Comparison of ENCODE assay signal across 21 cellular contexts in the genomic region with DNA sequence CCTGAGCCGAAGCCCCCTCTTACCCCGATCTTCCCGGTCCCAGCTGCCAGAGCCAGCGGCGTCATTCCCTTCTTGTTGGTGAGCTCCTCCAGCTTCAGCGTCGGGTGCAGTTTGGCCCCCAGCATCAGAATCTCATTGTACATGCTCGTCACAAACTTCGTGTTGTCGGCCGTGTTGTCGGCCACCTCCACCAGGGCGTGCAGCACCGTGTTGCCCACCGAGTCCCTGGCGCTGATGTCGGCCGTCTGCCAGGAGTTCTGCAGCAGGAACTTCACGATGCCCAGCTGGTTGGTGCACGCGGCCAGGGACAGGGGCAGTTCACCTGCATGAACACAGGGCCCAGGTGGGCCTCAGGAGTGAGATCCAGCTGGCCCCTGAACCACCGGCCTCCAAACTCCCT.
"Had no signal": no experiment of that assay in that cellular context is flagged by ENCODE, and none has a peak within 500 bp of the region (broad histone marks: within the 10 kb centered on the region; RNA-seq: fewer than 3 reads in every experiment).

No MANE protein-coding gene starts in this region.

- ATAC-seq: effector memory CD8-positive, alpha-beta T cell; left lobe of liver; mucosa of descending colon; psoas muscle; right cardiac atrium; stimulated activated effector memory CD8-positive, alpha-beta T cell treated with anti-CD3 and anti-CD28 coated beads, Interleukin-12 subunit alpha, Interleukin-12 subunit beta, amount 100 ng/mL, for 72 hours had no signal

- H3K27ac ChIP-seq: psoas muscle, sigmoid colon, stomach, thyroid gland, vagina had no signal

- H3K4me3 ChIP-seq: lung, mucosa of descending colon, psoas muscle, sigmoid colon, stomach, thyroid gland, vagina had no signal

- H3K9me3 ChIP-seq: mucosa of descending colon, psoas muscle, sigmoid colon, stomach, thyroid gland, vagina had no signal

- H3K4me1 Mint-ChIP-seq: stimulated activated effector memory CD8-positive, alpha-beta T cell treated with anti-CD3 and anti-CD28 coated beads, Interleukin-12 subunit alpha, Interleukin-12 subunit beta, amount 100 ng/mL, for 72 hours had no signal

- H3K4me1 ChIP-seq: psoas muscle, stomach, thyroid gland, vagina had no signal

- H3K9me3 Mint-ChIP-seq: effector memory CD8-positive, alpha-beta T cell; mesothelial cell of epicardium; nephron progenitor cell; stimulated activated effector memory CD8-positive, alpha-beta T cell treated with anti-CD3 and anti-CD28 coated beads, Interleukin-12 subunit alpha, Interleukin-12 subunit beta, amount 100 ng/mL, for 72 hours had no signal

- H3K27me3 ChIP-seq: sigmoid colon, stomach, thyroid gland, vagina had no signal

- H3K4me3 Mint-ChIP-seq: effector memory CD8-positive, alpha-beta T cell; mesothelial cell of epicardium; naive B cell; nephron progenitor cell; stimulated activated effector memory CD8-positive, alpha-beta T cell treated with anti-CD3 and anti-CD28 coated beads, Interleukin-12 subunit alpha, Interleukin-12 subunit beta, amount 100 ng/mL, for 72 hours had no signal

- H3K27me3 Mint-ChIP-seq: effector memory CD8-positive, alpha-beta T cell; naive B cell had no signal

- H3K27ac Mint-ChIP-seq: effector memory CD8-positive, alpha-beta T cell; mesothelial cell of epicardium; stimulated activated effector memory CD8-positive, alpha-beta T cell treated with anti-CD3 and anti-CD28 coated beads, Interleukin-12 subunit alpha, Interleukin-12 subunit beta, amount 100 ng/mL, for 72 hours had no signal

- DNase-seq: cortex of kidney; effector memory CD8-positive, alpha-beta T cell; kidney; mesenchymal stem cell; mucosa of descending colon; naive B cell; psoas muscle; sigmoid colon; stimulated activated CD4-positive, alpha-beta T cell treated with anti-CD3 and anti-CD28 coated beads, Interleukin-2, amount 100 ng/mL, for 24 hours; stimulated activated CD4-positive, alpha-beta T cell treated with anti-CD3 and anti-CD28 coated beads, Interleukin-4, amount 100 ng/mL, for 24 hours; stimulated activated naive CD4-positive, alpha-beta T cell treated with Interleukin-2 at 50 U/mL for 16 hours; stomach; trophoblast cell had no signal
